In the genomic region with DNA sequence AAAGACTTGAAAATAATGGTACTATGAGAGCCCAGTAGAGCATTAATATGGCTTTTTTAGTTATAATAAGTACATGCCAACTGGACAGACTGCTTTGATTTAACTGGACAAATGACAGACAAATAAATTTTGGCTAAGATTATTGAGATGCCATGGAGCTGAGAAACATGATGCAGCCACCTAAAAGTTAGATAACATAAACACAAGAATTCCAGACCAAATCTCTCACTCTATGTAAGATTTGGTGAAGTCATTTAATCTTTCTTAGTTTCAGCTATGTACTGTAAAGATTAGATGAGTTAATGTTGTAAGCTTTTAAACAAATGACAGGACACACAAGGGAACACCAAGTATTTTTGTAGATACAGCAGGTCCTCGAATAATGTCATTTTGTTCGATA, we compare ENCODE assay signal across 16 cellular contexts.
DNase-seq lines count a peak whose midpoint lies in the region; ATAC-seq and TF ChIP-seq lines count a peak whose summit lies in the region.
"Had no signal": no experiment of that assay in that cellular context is flagged by ENCODE, and none has a peak within 500 bp of the region (broad histone marks: within the 10 kb centered on the region; RNA-seq: fewer than 3 reads in every experiment).

No MANE protein-coding gene starts in this region.

- ATAC-seq in activated CD8-positive, alpha-beta T cell treated with anti-CD3 and anti-CD28 coated beads, Interleukin-2, amount 10 ng/mL, durations not matched to agents 7 days and 5 days: no peak
- no peak for ATAC-seq in GM19467 (IDR thresholded peaks at IDR 0.05; ENCODE audit: unreplicated experiment)
- ATAC-seq in GM18502 (IDR thresholded peaks at IDR 0.05; ENCODE audit: poor library complexity, unreplicated experiment): no peak

- H3K4me1 ChIP-seq in adipocyte (ENCODE audit: control insufficient read depth, insufficient read depth, low read length): no peaks in the 10 kb centered on the region

- POLR2A ChIA-PET in activated CD8-positive, alpha-beta T cell treated with anti-CD3 and anti-CD28 coated beads, Interleukin-2, amount 10 ng/mL, durations not matched to agents 7 days and 5 days (lab: Charles Lee): no interaction called here

- H3K9me3 Mint-ChIP-seq in activated CD8-positive, alpha-beta T cell treated with anti-CD3 and anti-CD28 coated beads, Interleukin-2, amount 10 ng/mL, durations not matched to agents 7 days and 5 days (ENCODE audit: insufficient read depth): no peaks in the 10 kb centered on the region

- H3K4me1 Mint-ChIP-seq in activated CD8-positive, alpha-beta T cell treated with anti-CD3 and anti-CD28 coated beads, Interleukin-2, amount 10 ng/mL, durations not matched to agents 7 days and 5 days (ENCODE audit: low read depth): no peaks in the 10 kb centered on the region
- H3K4me1 Mint-ChIP-seq: B cell had no signal

- DNase-seq in HCEC 1CT (peak; percentile 50), adipocyte (ENCODE audit: low read depth) (peak; percentile 41), fibroblast of the aortic adventitia (ENCODE audit: low read depth) (peak; percentile 51), pons (ENCODE audit: low spot score) (no peak)
- DNase-seq in activated CD8-positive, alpha-beta T cell treated with anti-CD3 and anti-CD28 coated beads, Interleukin-2, amount 10 ng/mL, durations not matched to agents 7 days and 5 days: no peak
- DNase-seq: ACHN, DMS 273 treated with DMSO at 0.1 percent for 48 hours, GF-D8, KBM-7, NCI-H1694 treated with DMSO at 0.1 percent for 48 hours, NCI-H345, NCI-H526 had no signal

- no peaks in the 10 kb centered on the region for H3K27me3 Mint-ChIP-seq in activated CD8-positive, alpha-beta T cell treated with anti-CD3 and anti-CD28 coated beads, Interleukin-2, amount 10 ng/mL, durations not matched to agents 7 days and 5 days (ENCODE audit: low read depth)
- H3K27me3 Mint-ChIP-seq: B cell had no signal

- H3K27ac Mint-ChIP-seq in activated CD8-positive, alpha-beta T cell treated with anti-CD3 and anti-CD28 coated beads, Interleukin-2, amount 10 ng/mL, durations not matched to agents 7 days and 5 days: no peak overlapping the region
- H3K27ac Mint-ChIP-seq: B cell had no signal

- peaks cover 8% of the 10 kb centered on the region for H3K36me3 ChIP-seq in adipocyte (ENCODE audit: control insufficient read depth, insufficient read depth, low read length, severe bottlenecking)

- CTCF ChIA-PET in activated CD8-positive, alpha-beta T cell treated with anti-CD3 and anti-CD28 coated beads, Interleukin-2, amount 10 ng/mL, durations not matched to agents 7 days and 5 days (lab: Charles Lee): no interaction called here

- H3K4me3 ChIP-seq in adipocyte (ENCODE audit: low read length) (no peak overlapping the region), fibroblast of the aortic adventitia (ENCODE audit: low read depth, low read length) (no peak overlapping the region)
- H3K4me3 ChIP-seq: GM12878 had no signal

- H3K36me3 Mint-ChIP-seq in activated CD8-positive, alpha-beta T cell treated with anti-CD3 and anti-CD28 coated beads, Interleukin-2, amount 10 ng/mL, durations not matched to agents 7 days and 5 days (ENCODE audit: low read depth): no peaks in the 10 kb centered on the region

- no peaks in the 10 kb centered on the region for H3K27me3 ChIP-seq in adipocyte (replicated peaks; ENCODE audit: control insufficient read depth, insufficient read depth, low read length)

- H3K9me3 ChIP-seq in adipocyte (ENCODE audit: control insufficient read depth, low read length): no peaks in the 10 kb centered on the region

- no peak overlapping the region for H3K9ac ChIP-seq in adipocyte (ENCODE audit: low read length)

- H3K4me3 Mint-ChIP-seq in activated CD8-positive, alpha-beta T cell treated with anti-CD3 and anti-CD28 coated beads, Interleukin-2, amount 10 ng/mL, durations not matched to agents 7 days and 5 days: no peak overlapping the region
- H3K4me3 Mint-ChIP-seq: B cell had no signal

- no peak for TF ChIP-seq CTCF in fibroblast of the aortic adventitia (IDR thresholded peaks at IDR 0.05; ENCODE audit: insufficient read depth, low read length)

Comparison
In these comparisons a context has a peak if more than half of its experiments do, and no peak if none do; other contexts are left out.
1. DNase-seq: peak in HCEC 1CT (single experiment), adipocyte (single experiment) and fibroblast of the aortic adventitia (single experiment); none in activated CD8-positive, alpha-beta T cell treated with anti-CD3 and anti-CD28 coated beads, Interleukin-2, amount 10 ng/mL, durations not matched to agents 7 days and 5 days (single experiment) and pons (single experiment).